In genomic region chr1:39826583-39826982, GRCh38 we compare ENCODE assay signal across 23 cellular contexts. TPM values are rescaled to one million over a fixed set of nuclear protein-coding genes. Genes with fewer than 3 reads are reported as not detected.
DNase-seq lines count a peak whose midpoint lies in the region; ATAC-seq, FAIRE-seq and TF ChIP-seq lines count a peak whose summit lies in the region.
"Had no signal": no experiment of that assay in that cellular context is flagged by ENCODE, and none has a peak within 500 bp of the region (broad histone marks: within the 10 kb centered on the region; RNA-seq: fewer than 3 reads in every experiment).

No MANE protein-coding gene starts in this region.

- no peak overlapping the region for H4K8ac ChIP-seq in neuronal stem cell (ENCODE audit: low read depth, low read length)

- no peaks in the 10 kb centered on the region for H3K27me3 ChIP-seq in neuronal stem cell (ENCODE audit: control insufficient read depth in 3 of 3, insufficient read depth in 3 of 3, low read depth in 1 of 3, low read length in 3 of 3)

- intact Hi-C loops in dendritic cell treated with granulocyte-macrophage colony-stimulating factor and Interleukin-4, amounts not matched to agents 40 ng/mL and 50 ng/mL, for 4 days (cut with micrococcal nuclease): no loop called here

- no peaks in the 10 kb centered on the region for H3K79me1 ChIP-seq in neuronal stem cell (ENCODE audit: low read depth, low read length)

- H3K4me3 ChIP-seq in HEK293 (ENCODE audit: low read depth, low read length) (no peak overlapping the region), neuronal stem cell (ENCODE audit: low read length in 2 of 2) (no peak overlapping the region)
- H3K4me3 ChIP-seq: left ventricle myocardium inferior, spleen had no signal

- peak overlapping the region; percentile 83 for H3K27ac Mint-ChIP-seq in dendritic cell treated with granulocyte-macrophage colony-stimulating factor and Interleukin-4, amounts not matched to agents 40 ng/mL and 50 ng/mL, for 4 days
- H3K27ac Mint-ChIP-seq in stimulated activated naive B cell treated with anti-CD40 and anti-IgM and Interleukin-4, amounts not matched to agents 10 μg/mL and 1 μg/mL and 100 μg/mL, for 72 hours: no peak overlapping the region
- H3K27ac Mint-ChIP-seq: activated CD4-positive, alpha-beta T cell treated with anti-CD3 and anti-CD28 coated beads, Interleukin-2, amount 10 ng/mL, durations not matched to agents 7 days and 5 days; activated naive CD8-positive, alpha-beta T cell treated with anti-CD3 and anti-CD28 coated beads, Interleukin-2, amount 10 ng/mL, durations not matched to agents 7 days and 5 days had no signal

- POLR2A ChIA-PET in HEK293 (lab: Yijun Ruan, JAX): no interaction called here

- TF ChIP-seq POLR2A in GM12892 (IDR thresholded peaks at IDR 0.05; ENCODE audit: low read depth, low read length): no peak

- no peak overlapping the region for H3K14ac ChIP-seq in neuronal stem cell (ENCODE audit: low read length)

- no peak overlapping the region for H2BK120ac ChIP-seq in neuronal stem cell (ENCODE audit: low read depth, low read length)

- no peaks in the 10 kb centered on the region for H3K36me3 Mint-ChIP-seq in dendritic cell treated with granulocyte-macrophage colony-stimulating factor and Interleukin-4, amounts not matched to agents 40 ng/mL and 50 ng/mL, for 4 days (ENCODE audit: low read depth)
- no peaks in the 10 kb centered on the region for H3K36me3 Mint-ChIP-seq in stimulated activated naive B cell treated with anti-CD40 and anti-IgM and Interleukin-4, amounts not matched to agents 10 μg/mL and 1 μg/mL and 100 μg/mL, for 72 hours
- H3K36me3 Mint-ChIP-seq: activated naive CD8-positive, alpha-beta T cell treated with anti-CD3 and anti-CD28 coated beads, Interleukin-2, amount 10 ng/mL, durations not matched to agents 7 days and 5 days had no signal

- H2BK15ac ChIP-seq in neuronal stem cell (ENCODE audit: low read length): no peak overlapping the region

- no CpG with 5 or more reads among the region's 6 CpGs for WGBS in neuronal stem cell (ENCODE audit: extremely low coverage in 2 of 2, insufficient read length in 2 of 2, insufficient replicate concordance in 1 of 2), 2 donors

- H3K4me1 Mint-ChIP-seq in dendritic cell treated with granulocyte-macrophage colony-stimulating factor and Interleukin-4, amounts not matched to agents 40 ng/mL and 50 ng/mL, for 4 days (ENCODE audit: low read depth): peaks cover 56% of the 10 kb centered on the region
- peaks cover 17 to 21% of the 10 kb centered on the region in 2 donors for H3K4me1 Mint-ChIP-seq in stimulated activated naive B cell treated with anti-CD40 and anti-IgM and Interleukin-4, amounts not matched to agents 10 μg/mL and 1 μg/mL and 100 μg/mL, for 72 hours
- H3K4me1 Mint-ChIP-seq: activated CD4-positive, alpha-beta T cell treated with anti-CD3 and anti-CD28 coated beads, Interleukin-2, amount 10 ng/mL, durations not matched to agents 7 days and 5 days; activated naive CD8-positive, alpha-beta T cell treated with anti-CD3 and anti-CD28 coated beads, Interleukin-2, amount 10 ng/mL, durations not matched to agents 7 days and 5 days had no signal

- no peak for ATAC-seq in stimulated activated naive B cell treated with anti-CD40 and anti-IgM and Interleukin-4, amounts not matched to agents 10 μg/mL and 1 μg/mL and 100 μg/mL, for 72 hours (replicated peaks)
- ATAC-seq in GM19328 (IDR thresholded peaks at IDR 0.05; ENCODE audit: unreplicated experiment): no peak

- no peak overlapping the region for H3K4me3 Mint-ChIP-seq in dendritic cell treated with granulocyte-macrophage colony-stimulating factor and Interleukin-4, amounts not matched to agents 40 ng/mL and 50 ng/mL, for 4 days
- no peak overlapping the region for H3K4me3 Mint-ChIP-seq in stimulated activated naive B cell treated with anti-CD40 and anti-IgM and Interleukin-4, amounts not matched to agents 10 μg/mL and 1 μg/mL and 100 μg/mL, for 72 hours
- H3K4me3 Mint-ChIP-seq: activated CD4-positive, alpha-beta T cell treated with anti-CD3 and anti-CD28 coated beads, Interleukin-2, amount 10 ng/mL, durations not matched to agents 7 days and 5 days; activated naive CD8-positive, alpha-beta T cell treated with anti-CD3 and anti-CD28 coated beads, Interleukin-2, amount 10 ng/mL, durations not matched to agents 7 days and 5 days had no signal

- no peak overlapping the region for H3K4ac ChIP-seq in neuronal stem cell (ENCODE audit: low read length)

- H2AK5ac ChIP-seq in neuronal stem cell (ENCODE audit: low read depth, low read length): no peak overlapping the region

- no peak overlapping the region for H3K4me2 ChIP-seq in neuronal stem cell (ENCODE audit: insufficient read depth, low read length, poor library complexity, severe bottlenecking)

- H3K36me3 ChIP-seq in HEK293 (ENCODE audit: control insufficient read depth in 2 of 2, insufficient read depth in 1 of 2, low read length in 2 of 2) (no peaks in the 10 kb centered on the region), neuronal stem cell (replicated peaks in 1 of 2; ENCODE audit: control insufficient read depth in 2 of 2, insufficient read depth in 2 of 2, low read length in 2 of 2) (no peaks in the 10 kb centered on the region)
- H3K36me3 ChIP-seq: left ventricle myocardium inferior, spleen had no signal

- no peak overlapping the region for H2BK12ac ChIP-seq in neuronal stem cell (ENCODE audit: low read length)

- no peak overlapping the region for H3K9ac ChIP-seq in neuronal stem cell (ENCODE audit: low read depth, low read length, poor library complexity)

- peaks cover 5% of the 10 kb centered on the region for H3K27me3 Mint-ChIP-seq in dendritic cell treated with granulocyte-macrophage colony-stimulating factor and Interleukin-4, amounts not matched to agents 40 ng/mL and 50 ng/mL, for 4 days
- H3K27me3 Mint-ChIP-seq in stimulated activated naive B cell treated with anti-CD40 and anti-IgM and Interleukin-4, amounts not matched to agents 10 μg/mL and 1 μg/mL and 100 μg/mL, for 72 hours: peaks cover 11 to 17% of the 10 kb centered on the region in 2 donors

- H3K18ac ChIP-seq in neuronal stem cell (ENCODE audit: low read length): no peak overlapping the region

- H3K23ac ChIP-seq in neuronal stem cell (ENCODE audit: low read depth, low read length, poor library complexity): no peak overlapping the region

- no peaks in the 10 kb centered on the region for H3K9me3 Mint-ChIP-seq in dendritic cell treated with granulocyte-macrophage colony-stimulating factor and Interleukin-4, amounts not matched to agents 40 ng/mL and 50 ng/mL, for 4 days
- no peaks in the 10 kb centered on the region for H3K9me3 Mint-ChIP-seq in stimulated activated naive B cell treated with anti-CD40 and anti-IgM and Interleukin-4, amounts not matched to agents 10 μg/mL and 1 μg/mL and 100 μg/mL, for 72 hours
- H3K9me3 Mint-ChIP-seq: activated CD4-positive, alpha-beta T cell treated with anti-CD3 and anti-CD28 coated beads, Interleukin-2, amount 10 ng/mL, durations not matched to agents 7 days and 5 days; activated naive CD8-positive, alpha-beta T cell treated with anti-CD3 and anti-CD28 coated beads, Interleukin-2, amount 10 ng/mL, durations not matched to agents 7 days and 5 days had no signal

- no peak for FAIRE-seq in GM12892 (lab: Jason Lieb, UNC)

- H4K91ac ChIP-seq in neuronal stem cell (ENCODE audit: low read depth, low read length, poor library complexity): no peak overlapping the region

- TF ChIP-seq CTCF in HEK293 (tag by site-specific recombination; IDR thresholded peaks at IDR 0.05): 0 out of 2 replicates have a peak, but pooled peaks have one; percentile 28

- H2AFZ ChIP-seq in neuronal stem cell (ENCODE audit: low read length): peak overlapping the region; percentile 61

- H3K4me1 ChIP-seq in HEK293 (ENCODE audit: control insufficient read depth, insufficient read depth, low read length) (0 out of 2 replicates have a peak, but pooled peaks cover 2% of the 10 kb centered on the region), neuronal stem cell (ENCODE audit: control insufficient read depth in 2 of 2, insufficient read depth in 1 of 2, low read depth in 1 of 2, low read length in 2 of 2) (peaks cover 0 to 3% of the 10 kb centered on the region in 2 donors)
- H3K4me1 ChIP-seq: left ventricle myocardium inferior had no signal

- no peaks in the 10 kb centered on the region for H3K9me3 ChIP-seq in HEK293 (ENCODE audit: control insufficient read depth, insufficient read depth, low read depth, low read length)
- H3K9me3 ChIP-seq in neuronal stem cell (replicated peaks in 1 of 2; ENCODE audit: control insufficient read depth in 2 of 2, insufficient read depth in 1 of 2, low read depth in 1 of 2, low read length in 2 of 2): no peaks in the 10 kb centered on the region
- H3K9me3 ChIP-seq: left ventricle myocardium inferior, spleen had no signal

- CTCF ChIA-PET in HEK293 (lab: Yijun Ruan, JAX): interaction anchor here (0.7 to 2.4 kb wide), 6 partner anchors 9 to 144 kb away, joined by 4 to 8 read pairs (median 6); no protein-coding TSS in a partner anchor

- H3K27ac ChIP-seq in HEK293 (ENCODE audit: extremely low read depth, low read depth, low read length): peak overlapping the region; percentile 14; the same call in 1 of the 2 replicates
- H3K27ac ChIP-seq in neuronal stem cell (replicated peaks; ENCODE audit: low read length): no peak overlapping the region
- H3K27ac ChIP-seq: HL-60, left ventricle myocardium inferior, spleen had no signal

- DNase-seq in NCI-H2029 treated with DMSO at 0.1 percent for 48 hours (lab: John Stamatoyannopoulos, UW) (peak; percentile 99), neuronal stem cell (ENCODE audit: low spot score) (no peak), hypothalamus (lab: John Stamatoyannopoulos, UW) (no peak), GM12892 (ENCODE audit: insufficient read length) (no peak)
- no peak for DNase-seq in stimulated activated naive B cell treated with anti-CD40 and anti-IgM and Interleukin-4, amounts not matched to agents 10 μg/mL and 1 μg/mL and 100 μg/mL, for 72 hours
- DNase-seq: activated CD4-positive, alpha-beta T cell treated with anti-CD3 and anti-CD28 coated beads, Interleukin-2, amount 10 ng/mL, durations not matched to agents 7 days and 5 days; activated naive CD8-positive, alpha-beta T cell treated with anti-CD3 and anti-CD28 coated beads, Interleukin-2, amount 10 ng/mL, durations not matched to agents 7 days and 5 days; EL; IMR-90; left ventricle myocardium inferior; midbrain; NCI-H187; NCI-H526; nucleus accumbens; retina; SHP77 treated with DMSO at 0.1 percent for 48 hours; spleen; stimulated activated CD4-positive, alpha-beta T cell treated with anti-CD3 and anti-CD28 coated beads, Interleukin-4, amount 100 ng/mL, for 24 hours; T-helper 1 cell had no signal

- H2BK5ac ChIP-seq in neuronal stem cell (ENCODE audit: low read length): no peak overlapping the region

TF ChIP-seq in HEK293, 187 proteins besides CTCF, POLR2A, EP300 and RAD21 (continues in another document):
- 0 out of 2 replicates have a peak, but pooled peaks have one; percentile 51 for TF ChIP-seq ZBTB8A (tag by site-specific recombination; IDR thresholded peaks at IDR 0.05)
- TF ChIP-seq ZNF114 (tag by site-specific recombination; IDR thresholded peaks at IDR 0.05): no peak

RNA-seq across cellular contexts. Expression of gene BMP8B, which starts 37.9 kb away (rescaled TPM):
- polyA plus RNA-seq in neuronal stem cell (2013, experiment 1 of 2): 0.82 TPM
- polyA plus RNA-seq in neuronal stem cell (2013, experiment 2 of 2): 0.89 TPM
- 1.7 TPM for polyA plus RNA-seq in GM12892 (2012; ENCODE audit: missing spikeins)
- polyA plus RNA-seq: IMR-90 had no signal

RNA-seq across cellular contexts. Expression of gene OXCT2, which starts 55.4 kb away (rescaled TPM):
- polyA plus RNA-seq in neuronal stem cell (2013, experiment 1 of 2): 0.82 TPM
- 0.82 TPM for polyA plus RNA-seq in neuronal stem cell (2013, experiment 2 of 2)
- 1.9 TPM for polyA plus RNA-seq in GM12892 (2012; ENCODE audit: missing spikeins)

RNA-seq across cellular contexts. Expression of gene TRIT1, which starts 56.7 kb away (rescaled TPM):
- polyA plus RNA-seq in neuronal stem cell (2013, experiment 1 of 2): 33.8 TPM
- polyA plus RNA-seq in neuronal stem cell (2013, experiment 2 of 2): 35.1 TPM
- 26.9 TPM for polyA plus RNA-seq in GM12892 (2012; ENCODE audit: missing spikeins)
